In the genomic region with DNA sequence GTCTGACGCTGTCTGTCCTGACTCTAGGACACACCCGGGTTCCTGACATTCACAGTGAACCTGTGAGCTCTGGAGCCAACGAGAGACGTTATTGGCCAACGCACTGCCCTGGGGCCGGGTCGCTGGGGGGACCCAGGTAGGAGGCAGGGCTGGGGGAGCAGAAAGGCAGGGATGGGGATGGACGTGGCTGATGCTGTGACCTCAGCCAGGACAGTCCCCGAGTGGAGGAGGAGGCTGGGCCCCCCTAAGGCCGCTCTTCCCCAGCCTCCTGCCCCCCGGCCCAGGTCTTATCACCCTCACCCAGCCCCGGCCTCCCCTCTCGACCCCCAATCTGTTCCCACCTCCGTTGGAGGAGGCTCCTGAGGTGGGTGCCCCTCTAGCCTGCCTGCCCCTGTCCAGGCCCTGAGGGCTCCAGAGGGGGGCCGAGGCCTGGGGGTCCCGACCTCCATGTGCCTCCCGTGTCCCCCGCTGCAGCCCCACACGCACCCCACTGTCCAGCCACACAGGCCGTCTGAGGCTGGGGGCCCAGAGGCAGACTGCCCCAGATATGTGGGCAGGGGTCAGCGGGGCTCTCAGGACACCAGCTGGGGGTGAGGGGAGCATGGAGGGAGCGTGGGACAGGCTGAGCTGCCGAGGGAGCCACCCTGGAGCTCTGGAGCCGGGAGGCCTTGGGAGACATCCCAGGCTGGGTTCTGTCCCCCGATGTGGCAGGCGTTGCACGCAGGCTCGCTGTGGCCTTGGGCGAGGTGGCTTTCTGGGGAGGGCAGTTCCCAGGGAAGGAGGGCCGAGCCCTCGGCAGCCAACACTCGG, we compare ENCODE assay signal across 25 cellular contexts. TPM values are rescaled to one million over a fixed set of nuclear protein-coding genes. Genes with fewer than 3 reads are reported as not detected.
DNase-seq lines count a peak whose midpoint lies in the region; ATAC-seq and TF ChIP-seq lines count a peak whose summit lies in the region.
"Had no signal": no experiment of that assay in that cellular context is flagged by ENCODE, and none has a peak within 500 bp of the region (broad histone marks: within the 10 kb centered on the region; RNA-seq: fewer than 3 reads in every experiment).

No MANE protein-coding gene starts in this region.

- ATAC-seq in lower lobe of right lung = peak; percentile 14 to 18

- H3K4me3 Mint-ChIP-seq in chondrocyte (ENCODE audit: unreplicated experiment) (no peak overlapping the region), type B pancreatic cell (no peak overlapping the region)
- H3K4me3 Mint-ChIP-seq: activated CD4-positive, alpha-beta T cell treated with anti-CD3 and anti-CD28 coated beads, Interleukin-2, amount 10 ng/mL, durations not matched to agents 7 days and 5 days; activated naive CD4-positive, alpha-beta T cell treated with anti-CD3 and anti-CD28 coated beads, Interleukin-2, amount 10 ng/mL, durations not matched to agents 7 days and 5 days; IgD-negative memory B cell; neural progenitor cell had no signal

- no peak overlapping the region for H3K9ac ChIP-seq in mesenchymal stem cell (ENCODE audit: low read length)
- H3K9ac ChIP-seq: neural progenitor cell had no signal

- no peaks in the 10 kb centered on the region for H3K9me3 ChIP-seq in lower lobe of right lung
- H3K9me3 ChIP-seq in mesenchymal stem cell (ENCODE audit: control insufficient read depth, low read length) = peaks cover 6% of the 10 kb centered on the region
- H3K9me3 ChIP-seq: mucosa of descending colon, suprapubic skin had no signal

- no peak overlapping the region for H2BK15ac ChIP-seq in mesenchymal stem cell (ENCODE audit: low read depth, poor library complexity, severe bottlenecking)

- no peak overlapping the region for H2BK120ac ChIP-seq in mesenchymal stem cell (ENCODE audit: low read depth, low read length)

- H3K36me3 ChIP-seq in lower lobe of right lung = no peaks in the 10 kb centered on the region
- no peaks in the 10 kb centered on the region for H3K36me3 ChIP-seq in mesenchymal stem cell (ENCODE audit: control insufficient read depth in 1 of 2, insufficient read depth in 2 of 2, low read depth in 1 of 2, low read length in 2 of 2)
- H3K36me3 ChIP-seq: MG63, neural progenitor cell, suprapubic skin had no signal

- 81% methylated on average over 31 of the region's 32 CpGs for WGBS in mesenchymal stem cell

- peaks cover 30% of the 10 kb centered on the region for H3K27me3 Mint-ChIP-seq in chondrocyte (ENCODE audit: low read depth)
- peaks cover 10% of the 10 kb centered on the region for H3K27me3 Mint-ChIP-seq in type B pancreatic cell
- H3K27me3 Mint-ChIP-seq: activated CD4-positive, alpha-beta T cell treated with anti-CD3 and anti-CD28 coated beads, Interleukin-2, amount 10 ng/mL, durations not matched to agents 7 days and 5 days had no signal

- H4K91ac ChIP-seq in mesenchymal stem cell (ENCODE audit: low read length) = no peak overlapping the region

- H3K27me3 ChIP-seq in lower lobe of right lung (ENCODE audit: low read depth) = peaks cover 17% of the 10 kb centered on the region
- peaks cover 11 to 48% of the 10 kb centered on the region in 2 experiments for H3K27me3 ChIP-seq in mesenchymal stem cell (ENCODE audit: control insufficient read depth in 1 of 2, insufficient read depth in 1 of 2, low read length in 2 of 2)
- H3K27me3 ChIP-seq: MG63 had no signal

- H3K79me1 ChIP-seq in mesenchymal stem cell (replicated peaks; ENCODE audit: low read length, poor library complexity, severe bottlenecking) = no peaks in the 10 kb centered on the region

- H3K9me3 Mint-ChIP-seq in chondrocyte (ENCODE audit: low read depth) (peaks cover 13% of the 10 kb centered on the region), type B pancreatic cell (no peaks in the 10 kb centered on the region)

- H3K14ac ChIP-seq in mesenchymal stem cell (ENCODE audit: low read length in 2 of 2) = no peak overlapping the region

- H3K4me1 ChIP-seq in lower lobe of right lung (no peaks in the 10 kb centered on the region), mesenchymal stem cell (ENCODE audit: control insufficient read depth, insufficient read depth, low read depth, low read length) (peaks cover 12% of the 10 kb centered on the region)
- H3K4me1 ChIP-seq: suprapubic skin had no signal

- no peak overlapping the region for H3K4me2 ChIP-seq in mesenchymal stem cell (ENCODE audit: low read length, poor library complexity, severe bottlenecking)
- H3K4me2 ChIP-seq: neural progenitor cell had no signal

- intact Hi-C loops in lower lobe of right lung (cut with DNase I) = no loop called here

- no peak overlapping the region for H2BK12ac ChIP-seq in mesenchymal stem cell (ENCODE audit: low read length in 2 of 2)

- H3K4me3 ChIP-seq in lower lobe of right lung (no peak overlapping the region), mesenchymal stem cell (ENCODE audit: insufficient read depth in 1 of 2, low read depth in 1 of 2, low read length in 2 of 2) (no peak overlapping the region)
- H3K4me3 ChIP-seq: MG63, mucosa of descending colon, neural progenitor cell, suprapubic skin had no signal

- H3K27ac ChIP-seq in lower lobe of right lung (no peak overlapping the region), mesenchymal stem cell (ENCODE audit: low read length, poor library complexity, severe bottlenecking) (no peak overlapping the region)
- H3K27ac ChIP-seq: C4-2B, HL-60, neural progenitor cell, suprapubic skin had no signal

- no peak overlapping the region for H2AK5ac ChIP-seq in mesenchymal stem cell (ENCODE audit: low read length, severe bottlenecking)

- TF ChIP-seq CTCF in chondrocyte (IDR thresholded peaks at IDR 0.05) (no peak), lower lobe of right lung (IDR thresholded peaks at IDR 0.05) (no peak), type B pancreatic cell (conservative IDR thresholded peaks at IDR 0.05) (no peak)

- DNase-seq in activated gamma-delta T cell treated with Interleukin-2 at 50 U/mL for 16 hours = peak; percentile 1
- DNase-seq in activated gamma-delta T cell (lab: John Stamatoyannopoulos, UW) = no peak
- DNase-seq in chondrocyte (ENCODE audit: low spot score) = peak; percentile 84
- DNase-seq in lower lobe of right lung = no peak
- DNase-seq in type B pancreatic cell (ENCODE audit: extremely low spot score, unreplicated experiment) = peak; percentile 69
- DNase-seq in central memory CD4-positive, alpha-beta T cell = no peak
- DNase-seq in HT-29 (ENCODE audit: low spot score) = no peak
- DNase-seq in mesenchymal stem cell = no peak
- DNase-seq: ACHN; activated CD4-positive, alpha-beta T cell treated with anti-CD3 and anti-CD28 coated beads, Interleukin-2, amount 10 ng/mL, durations not matched to agents 7 days and 5 days; activated naive CD4-positive, alpha-beta T cell treated with anti-CD3 and anti-CD28 coated beads, Interleukin-2, amount 10 ng/mL, durations not matched to agents 7 days and 5 days; activated T-cell treated with anti-CD3 and anti-CD28 coated beads for 4 hours; anterior cingulate cortex; effector memory CD4-positive, alpha-beta T cell; MG63; mucosa of descending colon; NCI-H1417 treated with DMSO at 0.1 percent for 48 hours; NCI-H2171; stimulated activated CD4-positive, alpha-beta T cell treated with anti-CD3 and anti-CD28 coated beads, Interleukin-12 subunit alpha, Interleukin-12 subunit beta, amount 100 ng/mL, for 4 hours had no signal

- peaks cover 3% of the 10 kb centered on the region for H3K36me3 Mint-ChIP-seq in chondrocyte (ENCODE audit: low read depth)
- no peaks in the 10 kb centered on the region for H3K36me3 Mint-ChIP-seq in type B pancreatic cell
- H3K36me3 Mint-ChIP-seq: activated naive CD4-positive, alpha-beta T cell treated with anti-CD3 and anti-CD28 coated beads, Interleukin-2, amount 10 ng/mL, durations not matched to agents 7 days and 5 days; neural progenitor cell had no signal

- H3K27ac Mint-ChIP-seq in chondrocyte (ENCODE audit: unreplicated experiment) = no peak overlapping the region
- H3K27ac Mint-ChIP-seq in type B pancreatic cell = no peak overlapping the region
- H3K27ac Mint-ChIP-seq: activated CD4-positive, alpha-beta T cell treated with anti-CD3 and anti-CD28 coated beads, Interleukin-2, amount 10 ng/mL, durations not matched to agents 7 days and 5 days; activated naive CD4-positive, alpha-beta T cell treated with anti-CD3 and anti-CD28 coated beads, Interleukin-2, amount 10 ng/mL, durations not matched to agents 7 days and 5 days; IgD-negative memory B cell had no signal

- H3K23ac ChIP-seq in mesenchymal stem cell (ENCODE audit: low read length in 2 of 2) = no peak overlapping the region

- H3K4ac ChIP-seq in mesenchymal stem cell (ENCODE audit: low read depth in 1 of 2, low read length in 2 of 2) = no peak overlapping the region

- H3K18ac ChIP-seq in mesenchymal stem cell (ENCODE audit: low read depth in 1 of 2, low read length in 2 of 2) = no peak overlapping the region

- H3K4me1 Mint-ChIP-seq in chondrocyte (ENCODE audit: low read depth) (no peaks in the 10 kb centered on the region), type B pancreatic cell (ENCODE audit: unreplicated experiment) (no peaks in the 10 kb centered on the region)
- H3K4me1 Mint-ChIP-seq: activated CD4-positive, alpha-beta T cell treated with anti-CD3 and anti-CD28 coated beads, Interleukin-2, amount 10 ng/mL, durations not matched to agents 7 days and 5 days; activated naive CD4-positive, alpha-beta T cell treated with anti-CD3 and anti-CD28 coated beads, Interleukin-2, amount 10 ng/mL, durations not matched to agents 7 days and 5 days; IgD-negative memory B cell had no signal

- H2AFZ ChIP-seq in mesenchymal stem cell (ENCODE audit: low read depth, low read length) = no peak overlapping the region
- H2AFZ ChIP-seq: neural progenitor cell had no signal

- no peak overlapping the region for H4K8ac ChIP-seq in mesenchymal stem cell (ENCODE audit: low read length)

- H2BK5ac ChIP-seq in mesenchymal stem cell (ENCODE audit: low read depth, low read length, poor library complexity, severe bottlenecking) = no peak overlapping the region

RNA-seq across cellular contexts. Expression of a gene that starts 29.2 kb away (rescaled TPM):
- not detected in 3 replicates for total RNA-seq in chondrocyte
- 0.35 TPM for total RNA-seq in lower lobe of right lung
- 0.10 and 1.4 TPM in 2 replicates for total RNA-seq in type B pancreatic cell (ENCODE audit: low replicate concordance)
- 6.9 and 9.0 TPM in 2 replicates for total RNA-seq in HT-29 (2014; rRNA removed; shearing (Covaris generic))
- polyA plus RNA-seq in mesenchymal stem cell (2013, experiment 1 of 2) = not detected
- not detected for polyA plus RNA-seq in mesenchymal stem cell (2013, experiment 2 of 2)
- total RNA-seq: activated CD4-positive, alpha-beta T cell treated with anti-CD3 and anti-CD28 coated beads, Interleukin-2, amount 10 ng/mL, durations not matched to agents 7 days and 5 days; G401; suprapubic skin had no signal
- polyA plus RNA-seq: IgD-negative memory B cell had no signal

RNA-seq across cellular contexts. Expression of a gene that starts 53.9 kb away (rescaled TPM):
- total RNA-seq in chondrocyte = not detected in 3 replicates
- not detected for total RNA-seq in lower lobe of right lung
- 1.5 and 2.7 TPM in 2 replicates for total RNA-seq in type B pancreatic cell (ENCODE audit: low replicate concordance)
- total RNA-seq in HT-29 (2014; rRNA removed; shearing (Covaris generic)) = 6.9 and 9.1 TPM in 2 replicates
- not detected for polyA plus RNA-seq in mesenchymal stem cell (2013, experiment 1 of 2)
- not detected for polyA plus RNA-seq in mesenchymal stem cell (2013, experiment 2 of 2)
- total RNA-seq: activated CD4-positive, alpha-beta T cell treated with anti-CD3 and anti-CD28 coated beads, Interleukin-2, amount 10 ng/mL, durations not matched to agents 7 days and 5 days; G401 had no signal
- polyA plus RNA-seq: IgD-negative memory B cell had no signal

Comparison
In these comparisons a context has a peak if more than half of its experiments do, and no peak if none do; other contexts are left out.
1. DNase-seq: peak in activated gamma-delta T cell treated with Interleukin-2 at 50 U/mL for 16 hours (single experiment), chondrocyte (single experiment) and type B pancreatic cell (single experiment); none in activated gamma-delta T cell (single experiment), lower lobe of right lung (single experiment), central memory CD4-positive, alpha-beta T cell (single experiment), HT-29 (single experiment) and mesenchymal stem cell (single experiment).